In genomic region chr22:47391169-47392053, GRCh38 we compare ENCODE assay signal across 26 cellular contexts.
DNase-seq lines count a peak whose midpoint lies in the region; ATAC-seq, FAIRE-seq and TF ChIP-seq lines count a peak whose summit lies in the region.
"Had no signal": no experiment of that assay in that cellular context is flagged by ENCODE, and none has a peak within 500 bp of the region (broad histone marks: within the 10 kb centered on the region; RNA-seq: fewer than 3 reads in every experiment).

No MANE protein-coding gene starts in this region.

- H3K4me1 ChIP-seq in right lobe of liver (no peaks in the 10 kb centered on the region), HepG2 (ENCODE audit: insufficient read depth, low read length) (no peaks in the 10 kb centered on the region), K562 (replicated peaks in 1 of 2; ENCODE audit: control insufficient read depth in 2 of 2, insufficient read depth in 2 of 2, low read length in 2 of 2) (no peaks in the 10 kb centered on the region), osteoblast (ENCODE audit: insufficient read depth, low read length) (no peaks in the 10 kb centered on the region), adrenal gland (replicated peaks in 1 of 2) (no peaks in the 10 kb centered on the region)
- H3K4me1 ChIP-seq: HAP-1 had no signal

- H2AFZ ChIP-seq in HepG2 (ENCODE audit: low read length) (no peak overlapping the region), K562 (ENCODE audit: low read depth, low read length) (no peak overlapping the region), osteoblast (ENCODE audit: low read length) (no peak overlapping the region)

- TF ChIP-seq CTCF in right lobe of liver (IDR thresholded peaks at IDR 0.05) (no peak), HepG2 (CRISPR knock-in tag; IDR thresholded peaks at IDR 0.05) (no peak), K562 (IDR thresholded peaks at IDR 0.05 in 2 of 3, conservative IDR thresholded peaks at IDR 0.05 in 1 of 3; ENCODE audit: insufficient read depth in 2 of 3, low read depth in 1 of 3, low read length in 3 of 3) (no peak), osteoblast (IDR thresholded peaks at IDR 0.05; ENCODE audit: extremely low read depth, low read depth, low read length) (no peak), adrenal gland (IDR thresholded peaks at IDR 0.05) (no peak)

- H3K36me3 ChIP-seq in right lobe of liver (no peaks in the 10 kb centered on the region), HepG2 (replicated peaks in 1 of 2; ENCODE audit: control insufficient read depth in 1 of 2, insufficient read depth in 2 of 2, low read length in 2 of 2) (no peaks in the 10 kb centered on the region), K562 (ENCODE audit: control insufficient read depth, insufficient read depth, low read length) (no peaks in the 10 kb centered on the region), osteoblast (ENCODE audit: insufficient read depth, low read length) (no peaks in the 10 kb centered on the region), adrenal gland (replicated peaks in 1 of 2) (no peaks in the 10 kb centered on the region)
- H3K36me3 ChIP-seq: BLaER1, HAP-1 had no signal

- POLR2A ChIA-PET in HepG2 (lab: Yijun Ruan, JAX) (no interaction called here), K562 (lab: Yijun Ruan, JAX) (interaction anchor here (0.6 kb wide), 1 partner anchor 20 kb away, joined by 3 read pairs; no protein-coding TSS in a partner anchor)

- in situ Hi-C loops in HepG2 (cut with HindIII; ENCODE audit: extremely low pct_ligation_motif_present, low pct_unique_long_range_greater_than_20kb) (no loop called here), K562 (cut with MboI) (no loop called here)

- FAIRE-seq in HepG2 (lab: Jason Lieb, UNC) (no peak), K562 (lab: Jason Lieb, UNC) (no peak)
- FAIRE-seq: A204.1, G401.6 had no signal

- H4K20me1 ChIP-seq in HepG2 (ENCODE audit: insufficient read depth, low read length) (no peaks in the 10 kb centered on the region), K562 (replicated peaks; ENCODE audit: control insufficient read depth, insufficient read depth, low read length) (0 out of 2 replicates have a peak, but pooled peaks cover under 1% of the 10 kb centered on the region), osteoblast (ENCODE audit: insufficient read depth, low read length) (no peaks in the 10 kb centered on the region)
- H4K20me1 ChIP-seq: BLaER1 had no signal

- no peaks in the 10 kb centered on the region for H3K27me3 ChIP-seq in right lobe of liver
- peaks cover 6 to 57% of the 10 kb centered on the region in 2 experiments; a peak in 4 of 5 replicates for H3K27me3 ChIP-seq in HepG2 (ENCODE audit: control insufficient read depth in 1 of 2, insufficient read depth in 2 of 2, low read length in 2 of 2)
- peaks cover 3 to 22% of the 10 kb centered on the region in 2 experiments; a peak in 2 of 5 replicates for H3K27me3 ChIP-seq in K562 (ENCODE audit: control insufficient read depth in 2 of 2, insufficient read depth in 2 of 2, low read length in 2 of 2)
- H3K27me3 ChIP-seq in osteoblast (ENCODE audit: insufficient read depth, low read length), result no peaks in the 10 kb centered on the region
- no peaks in the 10 kb centered on the region for H3K27me3 ChIP-seq in adrenal gland
- H3K27me3 ChIP-seq: BLaER1 had no signal

- TF ChIP-seq RAD21 in HepG2 (CRISPR knock-in tag; IDR thresholded peaks at IDR 0.05) (no peak), K562 (CRISPR knock-in tag; conservative IDR thresholded peaks at IDR 0.05 in 1 of 2, IDR thresholded peaks at IDR 0.05 in 1 of 2) (no peak)

- ATAC-seq in right lobe of liver, result no peak
- ATAC-seq in HepG2, result no peak
- no peak for ATAC-seq in K562
- ATAC-seq: PC-3 had no signal

- CTCF ChIA-PET in HepG2 (lab: Yijun Ruan, JAX; ENCODE audit: low intra/inter-chr PET ratio, low total read pairs), result no interaction called here
- CTCF ChIA-PET in K562 (lab: Yijun Ruan, JAX; ENCODE audit: low intra/inter-chr PET ratio), result no interaction called here

- 33% methylated on average over 1 of the region's 23 CpGs for WGBS in right lobe of liver (ENCODE audit: insufficient coverage, low coverage, low lambda C conversion rate, missing lambda C conversion rate)
- WGBS in HepG2 (ENCODE audit: low lambda C conversion rate), result 28% methylated on average over 8 of the region's 23 CpGs
- 3% methylated on average over 17 of the region's 23 CpGs for WGBS in K562 (ENCODE audit: insufficient coverage, low coverage, missing lambda C conversion rate)
- whole genome bisulfite sequencing in adrenal gland, 4 donors, result 73 to 84% (median 79%) methylated on average over 16 to 23 of the region's 23 CpGs

- H3K9ac ChIP-seq in HepG2 (ENCODE audit: insufficient read depth, low read depth, low read length), result no peak overlapping the region
- H3K9ac ChIP-seq in K562 (ENCODE audit: insufficient read depth in 1 of 2, low read depth in 2 of 2, low read length in 2 of 2), result no peak overlapping the region
- H3K9ac ChIP-seq: BLaER1 had no signal

- TF ChIP-seq POLR2A in right lobe of liver (IDR thresholded peaks at IDR 0.05) (no peak), HepG2 (IDR thresholded peaks at IDR 0.05; ENCODE audit: insufficient read depth in 1 of 2, low read depth in 2 of 2, low read length in 2 of 2) (no peak), K562 (conservative IDR thresholded peaks at IDR 0.05) (no peak), adrenal gland (IDR thresholded peaks at IDR 0.05) (no peak)

- TF ChIP-seq EP300 in HepG2 (IDR thresholded peaks at IDR 0.05; ENCODE audit: low read depth in 2 of 2, low read length in 2 of 2), result no peak
- TF ChIP-seq EP300 in HepG2 (CRISPR knock-in tag; IDR thresholded peaks at IDR 0.05; ENCODE audit: borderline replicate concordance), result no peak
- TF ChIP-seq EP300 in K562 (IDR thresholded peaks at IDR 0.05; ENCODE audit: low read length), result no peak

- no peaks in the 10 kb centered on the region for H3K9me3 ChIP-seq in right lobe of liver
- no peaks in the 10 kb centered on the region for H3K9me3 ChIP-seq in HepG2 (ENCODE audit: low read length)
- H3K9me3 ChIP-seq in K562 (replicated peaks; ENCODE audit: control insufficient read depth, insufficient read depth, low read depth, low read length), result no peaks in the 10 kb centered on the region
- no peaks in the 10 kb centered on the region for H3K9me3 ChIP-seq in osteoblast (ENCODE audit: low read depth, low read length)
- H3K9me3 ChIP-seq in adrenal gland (replicated peaks in 1 of 3), result no peaks in the 10 kb centered on the region
- H3K9me3 ChIP-seq: BLaER1, HAP-1 had no signal

- H3K79me2 ChIP-seq in HepG2 (ENCODE audit: insufficient read depth, low read length), result no peaks in the 10 kb centered on the region
- no peaks in the 10 kb centered on the region for H3K79me2 ChIP-seq in K562 (ENCODE audit: control insufficient read depth, insufficient read depth, low read length)
- H3K79me2 ChIP-seq in osteoblast (ENCODE audit: insufficient read depth, low read length), result no peaks in the 10 kb centered on the region

- H3K9me1 ChIP-seq in K562 (ENCODE audit: control insufficient read depth, insufficient read depth, low read length), result no peaks in the 10 kb centered on the region

- H3K4me2 ChIP-seq in HepG2 (ENCODE audit: low read depth, low read length) (no peak overlapping the region), K562 (ENCODE audit: insufficient read depth, low read length) (no peak overlapping the region), osteoblast (ENCODE audit: insufficient read depth, low read length) (no peak overlapping the region)
- H3K4me2 ChIP-seq: BLaER1 had no signal

- BruUV-seq in HepG2 (replicated peaks; lab: Mats Ljungman, UMichigan) (no TSS peak), K562 (replicated peaks; lab: Mats Ljungman, UMichigan) (no TSS peak)

- H3K27ac ChIP-seq in right lobe of liver (no peak overlapping the region), HepG2 (ENCODE audit: extremely low read length, insufficient read depth, low read length) (no peak overlapping the region), K562 (ENCODE audit: extremely low read depth, low read depth, low read length) (no peak overlapping the region), osteoblast (ENCODE audit: low read depth, low read length) (no peak overlapping the region), adrenal gland (no peak overlapping the region)
- H3K27ac ChIP-seq: BLaER1 had no signal

- intact Hi-C loops in right lobe of liver (cut with DNase I), result no loop called here
- intact Hi-C loops in HepG2 (cut with micrococcal nuclease; ENCODE audit: unreplicated experiment), result no loop called here
- intact Hi-C loops in K562 (cut with micrococcal nuclease), result no loop called here
- intact Hi-C loops in adrenal gland (cut with DNase I), result no loop called here

- peak in 2 of 3 donors; percentile 6 to 35 for DNase-seq in right lobe of liver
- no peak for DNase-seq in HepG2 (ENCODE audit: low spot score)
- no peak for DNase-seq in K562 (ENCODE audit: extremely low read depth in 1 of 4, low spot score in 3 of 4)
- DNase-seq in osteoblast (ENCODE audit: insufficient read length, low spot score, missing footprints), result peak; percentile 58
- DNase-seq in mesenteric fat pad (ENCODE audit: low spot score), result no peak
- no peak for DNase-seq in T-helper 1 cell
- DNase-seq in DMS79 (lab: John Stamatoyannopoulos, UW), result no peak
- DNase-seq in adrenal gland, result no peak
- DNase-seq: CD4-positive, alpha-beta T cell; COR-L47; DMS53; GOT3; Karpas-422; NCI-H1105 treated with DMSO at 0.1 percent for 48 hours; NCI-H146; NCI-H1930; NCI-H2107; NCI-H524; NCI-H82; NK-92 treated with Interleukin-12 subunit alpha and Interleukin-12 subunit beta, amount 100 ng/mL, for 24 hours; PC-3; Right ventricle myocardium superior had no signal

- no peak overlapping the region for H3K4me3 ChIP-seq in right lobe of liver
- no peak overlapping the region for H3K4me3 ChIP-seq in HepG2 (replicated peaks in 1 of 3; ENCODE audit: insufficient read depth in 1 of 3, low read depth in 2 of 3, low read length in 3 of 3)
- no peak overlapping the region for H3K4me3 ChIP-seq in K562
- no peak overlapping the region for H3K4me3 ChIP-seq in osteoblast (ENCODE audit: insufficient read depth, low read length)
- H3K4me3 ChIP-seq in adrenal gland, result no peak overlapping the region
- H3K4me3 ChIP-seq: BLaER1, HAP-1 had no signal

TF ChIP-seq in HepG2, 621 proteins besides CTCF, POLR2A, EP300 and RAD21 (continues in another document):
- TF ChIP-seq ADNP (CRISPR knock-in tag; IDR thresholded peaks at IDR 0.05), result no peak

TF ChIP-seq in K562, 482 proteins besides CTCF, POLR2A, EP300 and RAD21:
- TF ChIP-seq DDX20 (tag; IDR thresholded peaks at IDR 0.05; ENCODE audit: low read depth) (no peak), ZNF695 (CRISPR knock-in tag; IDR thresholded peaks at IDR 0.05) (no peak), ZNF561 (CRISPR knock-in tag; conservative IDR thresholded peaks at IDR 0.05) (no peak), PKNOX1 (IDR thresholded peaks at IDR 0.05) (peak; percentile 67)

Comparison
In these comparisons a context has a peak if more than half of its experiments do, and no peak if none do; other contexts are left out.
1. DNase-seq: peak in right lobe of liver (2 of 3) and osteoblast (single experiment); none in HepG2 (single experiment), K562 (0 of 4), mesenteric fat pad (single experiment), T-helper 1 cell (0 of 5), DMS79 (single experiment) and adrenal gland (0 of 7).